Comparison of ENCODE assay signal across 1 cellular context in genomic region chr5:96247097-96247675, GRCh38.
TF ChIP-seq lines count a peak whose summit lies in the region.

No MANE protein-coding gene starts in this region.

TF ChIP-seq in SK-N-SH, 30 proteins besides CTCF, POLR2A, EP300 and RAD21 (continued from another document):
- TF ChIP-seq USF2 (IDR thresholded peaks at IDR 0.05; ENCODE audit: borderline replicate concordance, low read depth, low read length) (no peak), YY1 (IDR thresholded peaks at IDR 0.05; ENCODE audit: low read depth) (no peak), TCF12 (IDR thresholded peaks at IDR 0.05) (no peak), TAF1 (IDR thresholded peaks at IDR 0.05; ENCODE audit: borderline replicate concordance, low read depth, low read length) (no peak), FOSL2 (IDR thresholded peaks at IDR 0.05; ENCODE audit: borderline replicate concordance, low read depth) (no peak), RCOR1 (IDR thresholded peaks at IDR 0.05; ENCODE audit: low read length) (no peak)
